16 cellular contexts compared by ENCODE assay signal in the genomic region with DNA sequence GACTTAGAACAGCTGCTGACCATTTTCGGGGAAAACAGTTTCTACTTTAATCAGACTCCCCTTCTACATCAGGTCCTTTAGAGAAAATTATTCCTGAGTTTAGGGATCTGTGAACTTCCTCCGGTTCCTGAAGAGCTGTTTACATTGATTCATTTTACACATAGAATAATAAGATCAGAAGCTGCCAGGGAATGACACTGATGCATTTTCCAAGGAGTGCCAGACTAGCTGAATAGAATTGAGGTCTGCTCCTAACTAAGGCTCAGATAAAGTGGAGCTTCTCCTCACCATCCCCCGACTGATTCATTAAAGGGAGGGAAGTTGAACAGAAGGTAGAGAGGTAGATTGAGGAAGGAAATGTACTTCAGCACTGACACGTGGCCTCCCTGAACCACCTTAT. TPM values are rescaled to one million over a fixed set of nuclear protein-coding genes. Genes with fewer than 3 reads are reported as not detected.
DNase-seq lines count a peak whose midpoint lies in the region; ATAC-seq and TF ChIP-seq lines count a peak whose summit lies in the region.
"Had no signal": no experiment of that assay in that cellular context is flagged by ENCODE, and none has a peak within 500 bp of the region (broad histone marks: within the 10 kb centered on the region; RNA-seq: fewer than 3 reads in every experiment).

No MANE protein-coding gene starts in this region.

- H3F3A ChIP-seq in PC-3 (ENCODE audit: low read length, unreplicated experiment), result no peaks in the 10 kb centered on the region

- H3K4me1 Mint-ChIP-seq in immature natural killer cell, result peaks cover 15 to 21% of the 10 kb centered on the region in 2 donors

- CTCF ChIA-PET in PC-3 (lab: Charles Lee), result no interaction called here

- TF ChIP-seq CTCF in PC-3 (conservative IDR thresholded peaks at IDR 0.05; ENCODE audit: low read depth, low read length) (no peak), neutrophil (IDR thresholded peaks at IDR 0.05) (no peak)

- H3K4me1 ChIP-seq in PC-3 (ENCODE audit: insufficient read depth, low read length) (peaks cover 14% of the 10 kb centered on the region), neutrophil (ENCODE audit: control insufficient read depth in 1 of 2, insufficient read depth in 1 of 2, low read depth in 1 of 2, low read length in 1 of 2) (peaks cover 17 to 23% of the 10 kb centered on the region in 2 experiments)
- H3K4me1 ChIP-seq: HAP-1 had no signal

- H2AFZ ChIP-seq in PC-3 (ENCODE audit: low read length), result no peak overlapping the region

- H3K9me2 ChIP-seq in PC-3 (replicated peaks; ENCODE audit: low read length), result no peaks in the 10 kb centered on the region

- intact Hi-C loops in PC-3 (cut with micrococcal nuclease), result loop anchor here (2.0 kb wide), 1 partner anchor 22 kb away; no protein-coding TSS in a partner anchor

- H3K9me3 ChIP-seq in PC-3 (ENCODE audit: low read length) (no peaks in the 10 kb centered on the region), neutrophil (no peaks in the 10 kb centered on the region)
- H3K9me3 ChIP-seq: HAP-1 had no signal

- H3K9ac ChIP-seq in PC-3 (ENCODE audit: low read length), result no peak overlapping the region

- BruUV-seq in PC-3 (replicated peaks; lab: Mats Ljungman, UMichigan), result no TSS peak

- H3K4me3 ChIP-seq in PC-3 (ENCODE audit: low read length), result no peak overlapping the region
- no peak overlapping the region for H3K4me3 ChIP-seq in neutrophil (ENCODE audit: low read depth in 1 of 2, low read length in 1 of 2)
- H3K4me3 ChIP-seq: GM12878, HAP-1 had no signal

- no peaks in the 10 kb centered on the region for H3K36me3 ChIP-seq in PC-3 (ENCODE audit: low read depth, low read length)
- no peaks in the 10 kb centered on the region for H3K36me3 ChIP-seq in neutrophil
- H3K36me3 ChIP-seq: HAP-1 had no signal

- peaks cover 0 to 10% (median 4%) of the 10 kb centered on the region in 3 donors for H3K36me3 Mint-ChIP-seq in immature natural killer cell

- in situ Hi-C loops in KBM-7 (cut with MboI; ENCODE audit: low pct_unique_long_range_greater_than_20kb, low sequenced_read_pairs), result no loop called here

- peak; percentile 58 for DNase-seq in KBM-7
- DNase-seq in PC-3, result peak; percentile 40
- no peak for DNase-seq in NCI-H526 treated with DMSO at 0.1 percent for 48 hours (lab: John Stamatoyannopoulos, UW)
- DNase-seq in immature natural killer cell, result no peak
- no peak for DNase-seq in stimulated activated CD4-positive, alpha-beta T cell treated with anti-CD3 and anti-CD28 coated beads, Interleukin-2, amount 100 ng/mL, for 24 hours
- DNase-seq: C1 segment of cervical spinal cord; Calu3; CD4-positive, alpha-beta memory T cell; COR-L47; DMS53; DMS79 treated with DMSO at 0.1 percent for 48 hours; GOT3; HFFc6 had no signal

- H3K27me3 Mint-ChIP-seq in immature natural killer cell (ENCODE audit: low read depth in 3 of 3), result peaks cover 0 to 7% (median 0%) of the 10 kb centered on the region in 3 donors
- H3K27me3 Mint-ChIP-seq: CD4-positive, alpha-beta memory T cell had no signal

- ATAC-seq in PC-3, result peak; percentile 96
- ATAC-seq: GM12878 had no signal

- no peaks in the 10 kb centered on the region for H3K9me3 Mint-ChIP-seq in immature natural killer cell
- H3K9me3 Mint-ChIP-seq: CD4-positive, alpha-beta memory T cell; HFFc6 had no signal

- H3K27me3 ChIP-seq in PC-3 (ENCODE audit: low read length) (no peaks in the 10 kb centered on the region), neutrophil (no peaks in the 10 kb centered on the region)

- no peak overlapping the region for H3K4me2 ChIP-seq in PC-3 (ENCODE audit: low read length)

- no peak overlapping the region for H3K4me3 Mint-ChIP-seq in immature natural killer cell
- H3K4me3 Mint-ChIP-seq: CD4-positive, alpha-beta memory T cell; HFFc6 had no signal

- H3K79me2 ChIP-seq in PC-3 (ENCODE audit: low read length), result no peaks in the 10 kb centered on the region

- 0 out of 2 replicates have a peak overlapping the region, but pooled peaks have one; percentile 11 for H3K27ac ChIP-seq in PC-3 (ENCODE audit: low read length)
- peak overlapping the region; percentile 20 for H3K27ac ChIP-seq in neutrophil

- no peaks in the 10 kb centered on the region for H4K20me1 ChIP-seq in PC-3 (ENCODE audit: low read length)

- POLR2A ChIA-PET in PC-3 (lab: Charles Lee; ENCODE audit: unreplicated experiment), result interaction anchor here (0.7 to 1.0 kb wide), 2 partner anchors 127 to 154 kb away, joined by 3 to 10 read pairs; partner anchors contain the start of gene NFKBIA

- H3K27ac Mint-ChIP-seq in immature natural killer cell, result peak overlapping the region in 2 of 6 donors; percentile 5 to 53
- H3K27ac Mint-ChIP-seq: HFFc6 had no signal

RNA-seq across cellular contexts. Expression of gene PSMA6, which starts 41.9 kb away (rescaled TPM):
- total RNA-seq in PC-3 (2014; rRNA removed), result 307 and 308 TPM in 2 replicates
- 100 to 1,000 TPM; 402 to 658 (median 537) TPM for polyA plus RNA-seq in immature natural killer cell

Comparison
In these comparisons a context has a peak if more than half of its experiments do, and no peak if none do; other contexts are left out.
1. DNase-seq: peak in KBM-7 (single experiment) and PC-3 (single experiment); none in NCI-H526 treated with DMSO at 0.1 percent for 48 hours (single experiment), immature natural killer cell (0 of 3) and stimulated activated CD4-positive, alpha-beta T cell treated with anti-CD3 and anti-CD28 coated beads, Interleukin-2, amount 100 ng/mL, for 24 hours (0 of 2).